Comparison of ENCODE assay signal across 13 cellular contexts in genomic region chr6:40395698-40396076, GRCh38.
DNase-seq lines count a peak whose midpoint lies in the region; ATAC-seq and TF ChIP-seq lines count a peak whose summit lies in the region.
"Had no signal": no experiment of that assay in that cellular context is flagged by ENCODE, and none has a peak within 500 bp of the region (broad histone marks: within the 10 kb centered on the region; RNA-seq: fewer than 3 reads in every experiment).

No MANE protein-coding gene starts in this region.

- TF ChIP-seq POLR2A in stomach (IDR thresholded peaks at IDR 0.05) (no peak), upper lobe of left lung (IDR thresholded peaks at IDR 0.05) (no peak)

- TF ChIP-seq EP300 in stomach (IDR thresholded peaks at IDR 0.05) (no peak), upper lobe of left lung (IDR thresholded peaks at IDR 0.05) (no peak)

- H3K4me1 ChIP-seq in stomach: peaks cover 5 to 63% (median 48%) of the 10 kb centered on the region in 4 donors
- H3K4me1 ChIP-seq in upper lobe of left lung: no peaks in the 10 kb centered on the region
- H3K4me1 ChIP-seq: BLaER1 treated with 17β-estradiol and CSF1 and Interleukin-3, amounts not matched to agents 10 nM and 100 nM had no signal

- intact Hi-C loops in stomach (cut with DNase I; ENCODE audit: low total_unique reads): no loop called here

- TF ChIP-seq CTCF in VCaP (conservative IDR thresholded peaks at IDR 0.05) (no peak), stomach (IDR thresholded peaks at IDR 0.05) (no peak), upper lobe of left lung (IDR thresholded peaks at IDR 0.05) (no peak)

- ATAC-seq in left lobe of liver (peak; percentile 16), upper lobe of left lung (ENCODE audit: low FRiP score in 2 of 2) (no peak), HG03432 (IDR thresholded peaks at IDR 0.05; ENCODE audit: unreplicated experiment) (no peak)
- ATAC-seq: HCT116 had no signal

- no peaks in the 10 kb centered on the region for H3K36me3 ChIP-seq in stomach
- no peaks in the 10 kb centered on the region for H3K36me3 ChIP-seq in upper lobe of left lung

- H3K27me3 ChIP-seq in stomach (peaks cover 0 to 14% (median 0%) of the 10 kb centered on the region in 3 donors), upper lobe of left lung (no peaks in the 10 kb centered on the region)
- H3K27me3 ChIP-seq: BLaER1 treated with 17β-estradiol and CSF1 and Interleukin-3, amounts not matched to agents 10 nM and 100 nM had no signal

- no peak overlapping the region for H3K4me3 ChIP-seq in stomach
- no peak overlapping the region for H3K4me3 ChIP-seq in upper lobe of left lung
- H3K4me3 ChIP-seq: BLaER1 treated with 17β-estradiol and CSF1 and Interleukin-3, amounts not matched to agents 10 nM and 100 nM had no signal

- 60 to 83% (median 72%) methylated on average over 4 of the region's 4 CpGs for WGBS in stomach, 5 donors
- 77 to 92% methylated on average over 4 of the region's 4 CpGs for WGBS in upper lobe of left lung, 2 donors

- DNase-seq in NCI-H510A treated with DMSO at 0.1 percent for 48 hours (lab: John Stamatoyannopoulos, UW) (peak; percentile 93), NCI-H510A (lab: John Stamatoyannopoulos, UW) (no peak), left lobe of liver (ENCODE audit: low spot score) (peak; percentile 43), stomach (no peak), upper lobe of left lung (no peak)
- DNase-seq: ACHN; Calu3; CD4-positive, alpha-beta T cell; DMS 273 treated with DMSO at 0.1 percent for 48 hours had no signal

- H3K9me3 ChIP-seq in stomach: no peaks in the 10 kb centered on the region
- H3K9me3 ChIP-seq in upper lobe of left lung: no peaks in the 10 kb centered on the region
- H3K9me3 ChIP-seq: BLaER1 treated with 17β-estradiol and CSF1 and Interleukin-3, amounts not matched to agents 10 nM and 100 nM had no signal

- peak overlapping the region; percentile 47 for H3K27ac ChIP-seq in VCaP
- peak overlapping the region in 4 of 5 donors; percentile 38 to 66 (median 47) for H3K27ac ChIP-seq in stomach
- no peak overlapping the region for H3K27ac ChIP-seq in upper lobe of left lung
- H3K27ac ChIP-seq: BLaER1 treated with 17β-estradiol and CSF1 and Interleukin-3, amounts not matched to agents 10 nM and 100 nM had no signal

Comparison
In these comparisons a context has a peak if more than half of its experiments do, and no peak if none do; other contexts are left out.
1. DNase-seq: peak in NCI-H510A treated with DMSO at 0.1 percent for 48 hours (single experiment) and left lobe of liver (single experiment); none in NCI-H510A (single experiment), stomach (single experiment) and upper lobe of left lung (0 of 2).
2. H3K27ac ChIP-seq: peak in VCaP (single experiment) and stomach (4 of 5); none in upper lobe of left lung (0 of 4).